1 cellular context compared by ENCODE assay signal in the genomic region with DNA sequence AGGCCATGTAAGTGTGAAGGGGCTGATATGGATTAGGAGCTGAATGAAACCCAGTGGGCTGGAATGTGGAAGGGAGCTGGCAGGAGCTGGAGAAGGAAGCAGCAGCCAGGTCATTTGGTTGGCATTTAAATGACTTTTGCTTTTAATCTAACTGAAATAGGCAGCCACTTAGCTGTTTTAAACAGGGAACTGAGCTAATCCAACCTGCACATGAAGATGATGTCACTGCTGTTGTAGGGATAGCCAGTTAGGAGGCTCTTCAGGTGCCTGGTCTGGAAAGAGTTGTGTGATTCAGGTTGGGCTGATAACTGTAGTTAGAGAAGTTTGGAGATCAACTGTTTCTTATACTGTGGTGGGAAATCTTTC.
TF ChIP-seq lines count a peak whose summit lies in the region.

No MANE protein-coding gene starts in this region.

TF ChIP-seq in H1, 55 proteins besides CTCF, POLR2A, EP300 and RAD21 (continued from another document):
- TF ChIP-seq, protein P1, sequence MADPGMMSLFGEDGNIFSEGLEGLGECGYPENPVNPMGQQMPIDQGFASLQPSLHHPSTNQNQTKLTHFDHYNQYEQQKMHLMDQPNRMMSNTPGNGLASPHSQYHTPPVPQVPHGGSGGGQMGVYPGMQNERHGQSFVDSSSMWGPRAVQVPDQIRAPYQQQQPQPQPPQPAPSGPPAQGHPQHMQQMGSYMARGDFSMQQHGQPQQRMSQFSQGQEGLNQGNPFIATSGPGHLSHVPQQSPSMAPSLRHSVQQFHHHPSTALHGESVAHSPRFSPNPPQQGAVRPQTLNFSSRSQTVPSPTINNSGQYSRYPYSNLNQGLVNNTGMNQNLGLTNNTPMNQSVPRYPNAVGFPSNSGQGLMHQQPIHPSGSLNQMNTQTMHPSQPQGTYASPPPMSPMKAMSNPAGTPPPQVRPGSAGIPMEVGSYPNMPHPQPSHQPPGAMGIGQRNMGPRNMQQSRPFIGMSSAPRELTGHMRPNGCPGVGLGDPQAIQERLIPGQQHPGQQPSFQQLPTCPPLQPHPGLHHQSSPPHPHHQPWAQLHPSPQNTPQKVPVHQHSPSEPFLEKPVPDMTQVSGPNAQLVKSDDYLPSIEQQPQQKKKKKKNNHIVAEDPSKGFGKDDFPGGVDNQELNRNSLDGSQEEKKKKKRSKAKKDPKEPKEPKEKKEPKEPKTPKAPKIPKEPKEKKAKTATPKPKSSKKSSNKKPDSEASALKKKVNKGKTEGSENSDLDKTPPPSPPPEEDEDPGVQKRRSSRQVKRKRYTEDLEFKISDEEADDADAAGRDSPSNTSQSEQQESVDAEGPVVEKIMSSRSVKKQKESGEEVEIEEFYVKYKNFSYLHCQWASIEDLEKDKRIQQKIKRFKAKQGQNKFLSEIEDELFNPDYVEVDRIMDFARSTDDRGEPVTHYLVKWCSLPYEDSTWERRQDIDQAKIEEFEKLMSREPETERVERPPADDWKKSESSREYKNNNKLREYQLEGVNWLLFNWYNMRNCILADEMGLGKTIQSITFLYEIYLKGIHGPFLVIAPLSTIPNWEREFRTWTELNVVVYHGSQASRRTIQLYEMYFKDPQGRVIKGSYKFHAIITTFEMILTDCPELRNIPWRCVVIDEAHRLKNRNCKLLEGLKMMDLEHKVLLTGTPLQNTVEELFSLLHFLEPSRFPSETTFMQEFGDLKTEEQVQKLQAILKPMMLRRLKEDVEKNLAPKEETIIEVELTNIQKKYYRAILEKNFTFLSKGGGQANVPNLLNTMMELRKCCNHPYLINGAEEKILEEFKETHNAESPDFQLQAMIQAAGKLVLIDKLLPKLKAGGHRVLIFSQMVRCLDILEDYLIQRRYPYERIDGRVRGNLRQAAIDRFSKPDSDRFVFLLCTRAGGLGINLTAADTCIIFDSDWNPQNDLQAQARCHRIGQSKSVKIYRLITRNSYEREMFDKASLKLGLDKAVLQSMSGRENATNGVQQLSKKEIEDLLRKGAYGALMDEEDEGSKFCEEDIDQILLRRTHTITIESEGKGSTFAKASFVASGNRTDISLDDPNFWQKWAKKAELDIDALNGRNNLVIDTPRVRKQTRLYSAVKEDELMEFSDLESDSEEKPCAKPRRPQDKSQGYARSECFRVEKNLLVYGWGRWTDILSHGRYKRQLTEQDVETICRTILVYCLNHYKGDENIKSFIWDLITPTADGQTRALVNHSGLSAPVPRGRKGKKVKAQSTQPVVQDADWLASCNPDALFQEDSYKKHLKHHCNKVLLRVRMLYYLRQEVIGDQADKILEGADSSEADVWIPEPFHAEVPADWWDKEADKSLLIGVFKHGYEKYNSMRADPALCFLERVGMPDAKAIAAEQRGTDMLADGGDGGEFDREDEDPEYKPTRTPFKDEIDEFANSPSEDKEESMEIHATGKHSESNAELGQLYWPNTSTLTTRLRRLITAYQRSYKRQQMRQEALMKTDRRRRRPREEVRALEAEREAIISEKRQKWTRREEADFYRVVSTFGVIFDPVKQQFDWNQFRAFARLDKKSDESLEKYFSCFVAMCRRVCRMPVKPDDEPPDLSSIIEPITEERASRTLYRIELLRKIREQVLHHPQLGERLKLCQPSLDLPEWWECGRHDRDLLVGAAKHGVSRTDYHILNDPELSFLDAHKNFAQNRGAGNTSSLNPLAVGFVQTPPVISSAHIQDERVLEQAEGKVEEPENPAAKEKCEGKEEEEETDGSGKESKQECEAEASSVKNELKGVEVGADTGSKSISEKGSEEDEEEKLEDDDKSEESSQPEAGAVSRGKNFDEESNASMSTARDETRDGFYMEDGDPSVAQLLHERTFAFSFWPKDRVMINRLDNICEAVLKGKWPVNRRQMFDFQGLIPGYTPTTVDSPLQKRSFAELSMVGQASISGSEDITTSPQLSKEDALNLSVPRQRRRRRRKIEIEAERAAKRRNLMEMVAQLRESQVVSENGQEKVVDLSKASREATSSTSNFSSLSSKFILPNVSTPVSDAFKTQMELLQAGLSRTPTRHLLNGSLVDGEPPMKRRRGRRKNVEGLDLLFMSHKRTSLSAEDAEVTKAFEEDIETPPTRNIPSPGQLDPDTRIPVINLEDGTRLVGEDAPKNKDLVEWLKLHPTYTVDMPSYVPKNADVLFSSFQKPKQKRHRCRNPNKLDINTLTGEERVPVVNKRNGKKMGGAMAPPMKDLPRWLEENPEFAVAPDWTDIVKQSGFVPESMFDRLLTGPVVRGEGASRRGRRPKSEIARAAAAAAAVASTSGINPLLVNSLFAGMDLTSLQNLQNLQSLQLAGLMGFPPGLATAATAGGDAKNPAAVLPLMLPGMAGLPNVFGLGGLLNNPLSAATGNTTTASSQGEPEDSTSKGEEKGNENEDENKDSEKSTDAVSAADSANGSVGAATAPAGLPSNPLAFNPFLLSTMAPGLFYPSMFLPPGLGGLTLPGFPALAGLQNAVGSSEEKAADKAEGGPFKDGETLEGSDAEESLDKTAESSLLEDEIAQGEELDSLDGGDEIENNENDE (IDR thresholded peaks at IDR 0.05; ENCODE audit: insufficient replicate concordance, low read length), result no peak
- TF ChIP-seq SUZ12 (IDR thresholded peaks at IDR 0.05; ENCODE audit: low read length) (no peak), CBX5 (IDR thresholded peaks at IDR 0.05; ENCODE audit: low read depth, low read length) (no peak), EGR1 (IDR thresholded peaks at IDR 0.05; ENCODE audit: borderline replicate concordance, low read depth, low read length) (no peak)
